ENCODE assay signal across 21 cellular contexts in the genomic region with DNA sequence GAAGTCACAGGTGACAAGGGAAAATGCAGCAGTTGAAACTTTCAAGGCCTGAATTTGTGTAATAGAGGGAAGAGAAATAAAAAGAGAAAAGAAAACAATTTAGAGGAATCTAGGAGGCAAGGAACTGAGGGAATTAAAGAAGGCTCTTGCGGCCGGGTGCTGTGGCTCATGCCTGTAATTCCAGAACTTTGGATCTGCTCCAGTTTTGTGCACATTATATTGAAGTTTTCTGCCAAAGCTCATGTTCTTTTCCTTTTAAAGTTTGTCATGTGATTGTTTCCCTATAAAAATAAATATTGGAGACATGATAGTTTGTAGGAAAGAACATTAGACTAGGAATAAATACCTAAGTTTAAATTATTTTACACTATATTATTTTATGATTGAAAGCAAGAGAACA.
"Had no signal": no experiment of that assay in that cellular context is flagged by ENCODE, and none has a peak within 500 bp of the region (broad histone marks: within the 10 kb centered on the region; RNA-seq: fewer than 3 reads in every experiment).

No MANE protein-coding gene starts in this region.

- H3K36me3 ChIP-seq: heart left ventricle, lower lobe of right lung, neural progenitor cell, prostate gland, right atrium auricular region, stomach, transverse colon had no signal

- H2AFZ ChIP-seq: neural progenitor cell had no signal

- H3K9ac ChIP-seq: neural progenitor cell had no signal

- H3K9me3 ChIP-seq: body of pancreas, lower lobe of right lung, prostate gland, right atrium auricular region, stomach, transverse colon had no signal

- DNase-seq: activated CD4-positive, alpha-beta T cell treated with anti-CD3 and anti-CD28 coated beads for 4 hours; activated CD4-positive, alpha-beta T cell treated with anti-CD3 and anti-CD28 coated beads, Interleukin-2, amount 50 U/mL, for 48 hours; activated CD4-positive, CD25-positive, alpha-beta regulatory T cell; activated CD8-positive, alpha-beta memory T cell treated with anti-CD3 and anti-CD28 coated beads, Interleukin-2, amount 50 U/mL, for 48 hours; activated naive CD4-positive, alpha-beta T cell; activated T-cell treated with anti-CD3 and anti-CD28 coated beads, Interleukin-2, amount 50 U/mL, for 4 hours; amniotic stem cell; body of pancreas; dermis blood vessel endothelial cell; effector CD8-positive, alpha-beta T cell; erythroblast; heart left ventricle; lower lobe of right lung; naive thymus-derived CD4-positive, alpha-beta T cell; stimulated activated CD4-positive, alpha-beta T cell treated with anti-CD3 and anti-CD28 coated beads, Interleukin-15, amount 100 ng/mL, for 24 hours; stomach; transverse colon had no signal

- H3K27me3 ChIP-seq: body of pancreas, heart left ventricle, neural progenitor cell, right atrium auricular region, stomach, transverse colon had no signal

- H3K4me2 ChIP-seq: neural progenitor cell had no signal

- H3K4me1 ChIP-seq: body of pancreas, lower lobe of right lung, neural progenitor cell, prostate gland, right atrium auricular region, stomach, transverse colon had no signal

- H3K27ac ChIP-seq: body of pancreas, heart left ventricle, lower lobe of right lung, neural progenitor cell, prostate gland, right atrium auricular region, skin epidermis, stomach, transverse colon had no signal

- H3K4me3 ChIP-seq: body of pancreas, heart left ventricle, lower lobe of right lung, neural progenitor cell, prostate gland, right atrium auricular region, skin epidermis, stomach, transverse colon had no signal
